12 cellular contexts compared by ENCODE assay signal in genomic region chr19:15367439-15367838, GRCh38.
"Had no signal": no experiment of that assay in that cellular context is flagged by ENCODE, and none has a peak within 500 bp of the region (broad histone marks: within the 10 kb centered on the region; RNA-seq: fewer than 3 reads in every experiment).

No MANE protein-coding gene starts in this region.

- ATAC-seq: effector memory CD8-positive, alpha-beta T cell; T-helper 17 cell; WTC11 had no signal

- DNase-seq: activated CD4-positive, alpha-beta T cell treated with anti-CD3 and anti-CD28 coated beads, Interleukin-2, amount 10 ng/mL, durations not matched to agents 24 days and 14 days; activated naive CD4-positive, alpha-beta T cell treated with anti-CD3 and anti-CD28 coated beads, Interleukin-2, amount 10 ng/mL, durations not matched to agents 7 days and 5 days; effector memory CD8-positive, alpha-beta T cell; hippocampal formation; mesendoderm; stimulated activated CD4-positive, alpha-beta T cell treated with anti-CD3 and anti-CD28 coated beads, Interleukin-4, amount 100 ng/mL, for 4 hours; T-helper 17 cell; tibial artery had no signal

- H3K9me3 Mint-ChIP-seq: activated CD4-positive, alpha-beta T cell treated with anti-CD3 and anti-CD28 coated beads, Interleukin-2, amount 10 ng/mL, durations not matched to agents 24 days and 14 days; activated naive CD4-positive, alpha-beta T cell treated with anti-CD3 and anti-CD28 coated beads, Interleukin-2, amount 10 ng/mL, durations not matched to agents 7 days and 5 days; activated T-helper 2 cell treated with anti-CD3 and anti-CD28 coated beads, Interferon-gamma antibody, Interleukin-2, Interleukin-4, amounts not matched to agents 10 μg/mL and 5 μg/mL and 100 μg/mL, durations not matched to agents 14 hours and 24 hours and 36 hours; central memory CD8-positive, alpha-beta T cell; effector memory CD8-positive, alpha-beta T cell; nephron had no signal

- H3K27ac Mint-ChIP-seq: activated CD4-positive, alpha-beta T cell treated with anti-CD3 and anti-CD28 coated beads, Interleukin-2, amount 10 ng/mL, durations not matched to agents 24 days and 14 days; activated naive CD4-positive, alpha-beta T cell treated with anti-CD3 and anti-CD28 coated beads, Interleukin-2, amount 10 ng/mL, durations not matched to agents 7 days and 5 days; activated T-helper 2 cell treated with anti-CD3 and anti-CD28 coated beads, Interferon-gamma antibody, Interleukin-2, Interleukin-4, amounts not matched to agents 10 μg/mL and 5 μg/mL and 100 μg/mL, durations not matched to agents 14 hours and 24 hours and 36 hours; nephron; T-helper 17 cell; WTC11 had no signal

- H3K27me3 Mint-ChIP-seq: activated CD4-positive, alpha-beta T cell treated with anti-CD3 and anti-CD28 coated beads, Interleukin-2, amount 10 ng/mL, durations not matched to agents 24 days and 14 days; activated naive CD4-positive, alpha-beta T cell treated with anti-CD3 and anti-CD28 coated beads, Interleukin-2, amount 10 ng/mL, durations not matched to agents 7 days and 5 days; central memory CD8-positive, alpha-beta T cell; effector memory CD8-positive, alpha-beta T cell; T-helper 17 cell had no signal

- H3K27me3 ChIP-seq: tibial artery had no signal

- H3K27ac ChIP-seq: tibial artery had no signal

- H3K9me3 ChIP-seq: tibial artery had no signal

- H3K4me1 Mint-ChIP-seq: activated naive CD4-positive, alpha-beta T cell treated with anti-CD3 and anti-CD28 coated beads, Interleukin-2, amount 10 ng/mL, durations not matched to agents 7 days and 5 days; central memory CD8-positive, alpha-beta T cell; nephron; T-helper 17 cell; WTC11 had no signal

- H3K4me1 ChIP-seq: tibial artery had no signal

- H3K4me3 ChIP-seq: tibial artery had no signal

- H3K4me3 Mint-ChIP-seq: activated CD4-positive, alpha-beta T cell treated with anti-CD3 and anti-CD28 coated beads, Interleukin-2, amount 10 ng/mL, durations not matched to agents 24 days and 14 days; activated naive CD4-positive, alpha-beta T cell treated with anti-CD3 and anti-CD28 coated beads, Interleukin-2, amount 10 ng/mL, durations not matched to agents 7 days and 5 days; central memory CD8-positive, alpha-beta T cell; effector memory CD8-positive, alpha-beta T cell; nephron; T-helper 17 cell; WTC11 had no signal
